ENCODE assay signal across 8 cellular contexts in genomic region chrX:13938766-13939530, GRCh38.
DNase-seq lines count a peak whose midpoint lies in the region; ATAC-seq and TF ChIP-seq lines count a peak whose summit lies in the region.

No MANE protein-coding gene starts in this region.

- H3K27ac Mint-ChIP-seq in GM23338, result peak overlapping the region; percentile 89

- H3K4me3 ChIP-seq in GM23338 (peak overlapping the region; percentile 69), fibroblast of villous mesenchyme (ENCODE audit: low read depth, low read length) (peak overlapping the region; percentile 30), skeletal muscle cell (ENCODE audit: low read depth, low read length) (peak overlapping the region; percentile 59)

- TF ChIP-seq CTCF in GM23338 (conservative IDR thresholded peaks at IDR 0.05; ENCODE audit: low read depth in 2 of 2), result no peak
- TF ChIP-seq CTCF in fibroblast of villous mesenchyme (IDR thresholded peaks at IDR 0.05; ENCODE audit: insufficient read depth, low read depth, low read length), result no peak

- peaks cover 42% of the 10 kb centered on the region for H3K4me1 Mint-ChIP-seq in GM23338

- no peaks in the 10 kb centered on the region for H3K27me3 ChIP-seq in GM23338 (ENCODE audit: insufficient read depth)

- H4K20me1 ChIP-seq in GM23338 (replicated peaks; ENCODE audit: insufficient read depth), result no peaks in the 10 kb centered on the region

- no peaks in the 10 kb centered on the region for H3K9me2 ChIP-seq in GM23338 (ENCODE audit: insufficient read depth)

- H3K4me2 ChIP-seq in GM23338, result peak overlapping the region; percentile 82

- H3K27ac ChIP-seq in GM23338 (ENCODE audit: low read depth), result peak overlapping the region; percentile 92

- peak overlapping the region; percentile 64 for H3K4me3 Mint-ChIP-seq in GM23338

- H3K36me3 ChIP-seq in GM23338 (ENCODE audit: insufficient read depth), result no peaks in the 10 kb centered on the region

- H2AFZ ChIP-seq in GM23338, result no peak overlapping the region

- H3K79me2 ChIP-seq in GM23338 (replicated peaks; ENCODE audit: insufficient read depth), result peaks cover 30% of the 10 kb centered on the region

- H3K9me3 Mint-ChIP-seq in GM23338, result no peaks in the 10 kb centered on the region; the same call in 2 of the 3 replicates

- H3K27me3 Mint-ChIP-seq in GM23338 (ENCODE audit: insufficient read depth, low read depth, poor library complexity), result peaks cover 4% of the 10 kb centered on the region

- peaks cover 45% of the 10 kb centered on the region for H3K4me1 ChIP-seq in GM23338 (ENCODE audit: insufficient read depth)

- DNase-seq in GM23338 (ENCODE audit: low spot score), result peak; percentile 44
- peak; percentile 56 for DNase-seq in SIG-M5 treated with dmso at 0.1 percent for 504 hours (lab: John Stamatoyannopoulos, UW; ENCODE audit: unreplicated experiment)
- DNase-seq in fibroblast of villous mesenchyme (ENCODE audit: low read depth), result no peak
- DNase-seq in skeletal muscle cell (ENCODE audit: low read depth), result no peak
- DNase-seq in ureter (ENCODE audit: low spot score), result no peak
- DNase-seq in stimulated activated CD4-positive, alpha-beta T cell treated with anti-CD3 and anti-CD28 coated beads, Interleukin-4, amount 100 ng/mL, for 24 hours, result no peak

- H3K36me3 Mint-ChIP-seq in GM23338 (ENCODE audit: low read depth), result peaks cover 8% of the 10 kb centered on the region

- no peaks in the 10 kb centered on the region for H3F3A ChIP-seq in GM23338 (replicated peaks; ENCODE audit: low read depth)

- ATAC-seq in GM23338 (peak; percentile 3), HG03460 (IDR thresholded peaks at IDR 0.05; ENCODE audit: unreplicated experiment) (no peak), GM18858 (IDR thresholded peaks at IDR 0.05; ENCODE audit: unreplicated experiment) (no peak)

TF ChIP-seq in GM23338, 12 proteins besides CTCF, POLR2A, EP300 and RAD21:
- TF ChIP-seq CREB1 (CRISPR knock-in tag; IDR thresholded peaks at IDR 0.05; ENCODE audit: low read depth), result 0 out of 2 replicates have a peak, but pooled peaks have one; percentile 69
- no peak for TF ChIP-seq JUNB (IDR thresholded peaks at IDR 0.05; ENCODE audit: unreplicated experiment)
- 0 out of 2 replicates have a peak, but pooled peaks have one; percentile 10 for TF ChIP-seq ETS1 (IDR thresholded peaks at IDR 0.05)
TF ChIP-seq in GM23338: peak in this region for 2.

Comparison
In these comparisons a context has a peak if more than half of its experiments do, and no peak if none do; other contexts are left out.
1. DNase-seq: peak in GM23338 (single experiment) and SIG-M5 treated with dmso at 0.1 percent for 504 hours (single experiment); none in fibroblast of villous mesenchyme (single experiment), skeletal muscle cell (single experiment), ureter (single experiment) and stimulated activated CD4-positive, alpha-beta T cell treated with anti-CD3 and anti-CD28 coated beads, Interleukin-4, amount 100 ng/mL, for 24 hours (single experiment).
2. Peak in every context shown above with its lines, with median percentiles within 50 percentile points of each other: H3K4me3 ChIP-seq.